20 cellular contexts compared by ENCODE assay signal in the genomic region with DNA sequence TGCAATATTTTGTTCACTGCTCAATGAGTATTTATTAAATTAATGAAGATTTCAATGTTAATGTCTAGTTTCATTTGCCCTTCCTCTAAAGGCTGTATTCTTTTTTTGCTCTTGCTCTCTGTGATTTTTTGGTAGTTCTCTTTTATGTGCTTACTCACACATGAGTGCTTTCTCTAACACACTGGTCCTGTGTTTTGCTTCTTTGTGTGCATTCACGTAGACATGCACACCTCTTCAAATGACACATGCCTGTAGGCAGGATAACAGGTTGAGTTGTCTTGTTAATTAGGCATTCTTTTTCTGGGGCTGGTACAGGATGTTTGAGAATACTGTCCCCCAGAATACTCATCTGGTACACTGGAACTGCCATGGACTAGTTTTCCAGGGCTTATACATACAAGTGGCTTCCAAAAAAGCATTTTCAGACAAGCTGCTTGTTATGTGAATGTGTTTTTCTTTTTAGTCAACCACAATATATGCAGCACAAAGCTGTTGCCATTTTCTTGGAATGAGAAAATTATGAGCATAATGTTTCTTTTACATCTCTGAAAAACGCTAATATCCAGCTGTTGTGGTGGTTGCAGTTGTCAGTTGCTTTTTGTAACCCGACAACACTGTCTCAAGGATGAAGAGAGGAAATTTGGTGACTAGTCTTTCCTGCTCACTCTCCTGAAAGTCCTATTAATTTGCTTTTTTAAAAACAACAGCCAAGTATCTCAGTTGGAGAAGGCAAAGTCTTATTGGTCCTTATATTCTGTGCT.
"Had no signal": no experiment of that assay in that cellular context is flagged by ENCODE, and none has a peak within 500 bp of the region (broad histone marks: within the 10 kb centered on the region; RNA-seq: fewer than 3 reads in every experiment).

No MANE protein-coding gene starts in this region.

- H3K36me3 Mint-ChIP-seq: activated naive CD4-positive, alpha-beta T cell treated with anti-CD3 and anti-CD28 coated beads, Interleukin-2, amount 50 U/mL, for 24 hours had no signal

- H3K4me3 Mint-ChIP-seq: activated naive CD4-positive, alpha-beta T cell treated with anti-CD3 and anti-CD28 coated beads, Interleukin-2, amount 50 U/mL, for 24 hours; activated T-cell treated with anti-CD3 and anti-CD28 coated beads, Interleukin-2, amount 50 U/mL, for 24 hours; central memory CD8-positive, alpha-beta T cell; nephron progenitor cell; stimulated activated naive CD8-positive, alpha-beta T cell treated with anti-CD3 and anti-CD28 coated beads, Interleukin-15, Interleukin-2, amounts not matched to agents 100 ng/mL and 50 ng/mL, for 24 hours; T-helper 2 cell treated with Interferon-gamma antibody and Interleukin-4, amounts not matched to agents 5 μg/mL and 100 μg/mL, for 36 hours had no signal

- H3K4me1 Mint-ChIP-seq: activated naive CD4-positive, alpha-beta T cell treated with anti-CD3 and anti-CD28 coated beads, Interleukin-2, amount 50 U/mL, for 24 hours; central memory CD8-positive, alpha-beta T cell had no signal

- DNase-seq: activated CD4-positive, alpha-beta T cell treated with anti-CD3 and anti-CD28 coated beads, Interleukin-2, amount 50 U/mL, for 4 hours; activated effector memory CD4-positive, alpha-beta T cell treated with Interleukin-2 at 50 U/mL for 16 hours; activated T-cell treated with anti-CD3 and anti-CD28 coated beads, Interleukin-2, amount 50 U/mL, for 24 hours; amniotic stem cell; body of pancreas; cortex of kidney; effector memory CD4-positive, alpha-beta T cell; glutamatergic neuron; left ventricle myocardium inferior; mesenchymal stem cell; nephron progenitor cell; psoas muscle; stimulated activated CD4-positive, alpha-beta T cell treated with anti-CD3 and anti-CD28 coated beads, Interleukin-2, amount 100 ng/mL, for 48 hours had no signal

- H3K27ac ChIP-seq: body of pancreas, epithelial cell of prostate, left ventricle myocardium inferior, psoas muscle had no signal

- H3K4me1 ChIP-seq: body of pancreas, psoas muscle had no signal

- H3K27me3 ChIP-seq: body of pancreas had no signal

- H3K27ac Mint-ChIP-seq: activated naive CD4-positive, alpha-beta T cell treated with anti-CD3 and anti-CD28 coated beads, Interleukin-2, amount 50 U/mL, for 24 hours; activated T-cell treated with anti-CD3 and anti-CD28 coated beads, Interleukin-2, amount 50 U/mL, for 24 hours; nephron progenitor cell; stimulated activated naive CD8-positive, alpha-beta T cell treated with anti-CD3 and anti-CD28 coated beads, Interleukin-15, Interleukin-2, amounts not matched to agents 100 ng/mL and 50 ng/mL, for 24 hours; T-helper 2 cell treated with Interferon-gamma antibody and Interleukin-4, amounts not matched to agents 5 μg/mL and 100 μg/mL, for 36 hours had no signal

- H3K9me3 Mint-ChIP-seq: activated naive CD4-positive, alpha-beta T cell treated with anti-CD3 and anti-CD28 coated beads, Interleukin-2, amount 50 U/mL, for 24 hours; activated T-cell treated with anti-CD3 and anti-CD28 coated beads, Interleukin-2, amount 50 U/mL, for 24 hours; central memory CD8-positive, alpha-beta T cell; nephron progenitor cell; stimulated activated naive CD8-positive, alpha-beta T cell treated with anti-CD3 and anti-CD28 coated beads, Interleukin-15, Interleukin-2, amounts not matched to agents 100 ng/mL and 50 ng/mL, for 24 hours; T-helper 2 cell treated with Interferon-gamma antibody and Interleukin-4, amounts not matched to agents 5 μg/mL and 100 μg/mL, for 36 hours had no signal

- H3K9me3 ChIP-seq: body of pancreas, left ventricle myocardium inferior, psoas muscle had no signal

- H3K36me3 ChIP-seq: left ventricle myocardium inferior had no signal

- H3K27me3 Mint-ChIP-seq: stimulated activated naive CD8-positive, alpha-beta T cell treated with anti-CD3 and anti-CD28 coated beads, Interleukin-15, Interleukin-2, amounts not matched to agents 100 ng/mL and 50 ng/mL, for 24 hours had no signal

- ATAC-seq: activated CD4-positive, CD25-positive, alpha-beta regulatory T cell treated with anti-CD3 and anti-CD28 coated beads, Interleukin-2, amount 50 U/mL, for 24 hours; body of pancreas; psoas muscle; sciatic nerve had no signal

- H3K4me3 ChIP-seq: body of pancreas, left ventricle myocardium inferior, psoas muscle had no signal
